In genomic region chr3:3107181-3107580, GRCh38 we compare ENCODE assay signal across 28 cellular contexts. TPM values are rescaled to one million over a fixed set of nuclear protein-coding genes. Genes with fewer than 3 reads are reported as not detected.
"Had no signal": no experiment of that assay in that cellular context is flagged by ENCODE, and none has a peak within 500 bp of the region (broad histone marks: within the 10 kb centered on the region; RNA-seq: fewer than 3 reads in every experiment).

No MANE protein-coding gene starts in this region.

- ATAC-seq: left colon; left lung; lower lobe of right lung; naive thymus-derived CD8-positive, alpha-beta T cell; right lobe of liver had no signal

- H3K4me3 Mint-ChIP-seq: naive thymus-derived CD8-positive, alpha-beta T cell had no signal

- H3K9me3 Mint-ChIP-seq: naive thymus-derived CD8-positive, alpha-beta T cell had no signal

- H3K27ac Mint-ChIP-seq: naive thymus-derived CD8-positive, alpha-beta T cell; progenitor cell of endocrine pancreas had no signal

- H3K36me3 Mint-ChIP-seq: immature natural killer cell; naive thymus-derived CD8-positive, alpha-beta T cell had no signal

- H3K4me1 Mint-ChIP-seq: immature natural killer cell had no signal

- DNase-seq: hypothalamus; immature natural killer cell; kidney; left colon; left lung; lower lobe of right lung; mammary epithelial cell; mesenchymal stem cell; naive thymus-derived CD8-positive, alpha-beta T cell; ovary; right lobe of liver; stimulated activated CD4-positive, alpha-beta T cell treated with anti-CD3 and anti-CD28 coated beads, Interleukin-1b, Interleukin-23, amount 100 ng/mL, for 48 hours; stimulated activated CD4-positive, alpha-beta T cell treated with anti-CD3 and anti-CD28 coated beads, Interleukin-2, amount 100 ng/mL, for 48 hours; stimulated activated CD4-positive, alpha-beta T cell treated with anti-CD3 and anti-CD28 coated beads, Interleukin-4, amount 100 ng/mL, for 4 hours; stimulated activated CD8-positive, alpha-beta memory T cell treated with anti-CD3 and anti-CD28 coated beads, Interleukin-4, amount 100 ng/mL, for 48 hours; stimulated activated naive CD4-positive, alpha-beta T cell; stomach; testis; thyroid gland; transverse colon; upper lobe of left lung had no signal

- H3K9me3 ChIP-seq: left lung, lower lobe of right lung, ovary, right atrium auricular region, right lobe of liver, stomach, testis, thyroid gland, transverse colon, upper lobe of left lung, vagina had no signal

RNA-seq across cellular contexts. Expression of gene IL5RA, which starts 3.0 kb away (rescaled TPM):
- total RNA-seq: mammary epithelial cell; naive thymus-derived CD8-positive, alpha-beta T cell; progenitor cell of endocrine pancreas; pulmonary artery endothelial cell; renal cortical epithelial cell; right lobe of liver; skeletal muscle tissue; smooth muscle cell; vagina had no signal
